15 cellular contexts compared by ENCODE assay signal in the genomic region with DNA sequence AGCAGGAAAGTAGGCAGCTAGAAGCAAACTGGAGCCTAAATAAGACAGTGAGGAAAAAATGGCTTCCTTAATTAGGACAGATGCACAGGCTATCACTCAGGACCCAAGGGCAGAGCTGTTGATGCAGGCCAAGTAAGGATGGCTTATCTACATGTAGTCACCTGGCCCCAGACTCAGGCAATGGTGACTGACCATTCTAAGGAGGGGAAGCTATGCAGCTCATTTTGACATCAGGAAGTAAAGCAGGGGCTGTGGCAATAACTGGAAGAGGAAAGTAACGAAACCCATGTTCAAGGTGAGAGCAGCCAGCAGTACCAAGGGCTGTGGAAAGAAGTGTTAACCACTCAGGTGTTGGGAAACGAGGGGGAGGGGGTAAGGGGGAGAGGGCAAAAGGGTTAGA. TPM values are rescaled to one million over a fixed set of nuclear protein-coding genes. Genes with fewer than 3 reads are reported as not detected.
A peak's percentile ranks its signal among the peaks of the same experiment; 100 is the strongest.
DNase-seq lines count a peak whose midpoint lies in the region; ATAC-seq and TF ChIP-seq lines count a peak whose summit lies in the region.
"Had no signal": no experiment of that assay in that cellular context is flagged by ENCODE, and none has a peak within 500 bp of the region (broad histone marks: within the 10 kb centered on the region; RNA-seq: fewer than 3 reads in every experiment).

No MANE protein-coding gene starts in this region.

- intact Hi-C loops in cardiac septum (cut with DNase I) = loop anchor here (2.0 kb wide), 1 partner anchor 107 kb away; no protein-coding TSS in a partner anchor

- H3K27ac Mint-ChIP-seq in chondrocyte (ENCODE audit: unreplicated experiment) = peak overlapping the region; percentile 41
- H3K27ac Mint-ChIP-seq in stimulated activated naive B cell treated with anti-CD40 and anti-IgM and Interleukin-4, amounts not matched to agents 10 μg/mL and 1 μg/mL and 100 μg/mL, for 72 hours = peak overlapping the region; percentile 3

- no peaks in the 10 kb centered on the region for H3K36me3 ChIP-seq in cardiac muscle cell

- no peaks in the 10 kb centered on the region for H3K4me1 ChIP-seq in cardiac muscle cell (ENCODE audit: low read depth)

- H3K4me1 Mint-ChIP-seq in chondrocyte (ENCODE audit: low read depth) = no peaks in the 10 kb centered on the region
- H3K4me1 Mint-ChIP-seq in stimulated activated naive B cell treated with anti-CD40 and anti-IgM and Interleukin-4, amounts not matched to agents 10 μg/mL and 1 μg/mL and 100 μg/mL, for 72 hours = peaks cover 6 to 15% of the 10 kb centered on the region in 2 donors

- H3K9me3 Mint-ChIP-seq in chondrocyte (ENCODE audit: low read depth) = no peaks in the 10 kb centered on the region
- H3K9me3 Mint-ChIP-seq in stimulated activated naive B cell treated with anti-CD40 and anti-IgM and Interleukin-4, amounts not matched to agents 10 μg/mL and 1 μg/mL and 100 μg/mL, for 72 hours = no peaks in the 10 kb centered on the region

- H3K36me3 Mint-ChIP-seq in chondrocyte (ENCODE audit: low read depth) = peaks cover 8% of the 10 kb centered on the region
- peaks cover 19 to 22% of the 10 kb centered on the region in 2 donors for H3K36me3 Mint-ChIP-seq in stimulated activated naive B cell treated with anti-CD40 and anti-IgM and Interleukin-4, amounts not matched to agents 10 μg/mL and 1 μg/mL and 100 μg/mL, for 72 hours

- TF ChIP-seq CTCF in cardiac muscle cell (IDR thresholded peaks at IDR 0.05; ENCODE audit: low read depth, low read length) (no peak), chondrocyte (IDR thresholded peaks at IDR 0.05) (no peak)

- no peaks in the 10 kb centered on the region for H3K27me3 ChIP-seq in cardiac muscle cell

- H3K4me3 ChIP-seq in cardiac muscle cell = no peak overlapping the region

- peak overlapping the region; percentile 32 for H3K27ac ChIP-seq in cardiac muscle cell
- H3K27ac ChIP-seq: 22Rv1 had no signal

- ATAC-seq in stimulated activated naive B cell treated with anti-CD40 and anti-IgM and Interleukin-4, amounts not matched to agents 10 μg/mL and 1 μg/mL and 100 μg/mL, for 72 hours (replicated peaks) = no peak
- ATAC-seq: Panc1 had no signal

- H3K27me3 Mint-ChIP-seq in chondrocyte (ENCODE audit: low read depth) = no peaks in the 10 kb centered on the region
- H3K27me3 Mint-ChIP-seq in stimulated activated naive B cell treated with anti-CD40 and anti-IgM and Interleukin-4, amounts not matched to agents 10 μg/mL and 1 μg/mL and 100 μg/mL, for 72 hours = no peaks in the 10 kb centered on the region

- peak; percentile 12 for DNase-seq in DMS53 (lab: John Stamatoyannopoulos, UW)
- no peak for DNase-seq in DMS53 treated with DMSO at 0.1 percent for 48 hours (lab: John Stamatoyannopoulos, UW; ENCODE audit: unreplicated experiment)
- no peak for DNase-seq in cardiac muscle cell (ENCODE audit: low read depth in 1 of 2, low spot score in 1 of 2)
- DNase-seq in cardiac septum (ENCODE audit: low spot score) = no peak
- DNase-seq in chondrocyte (ENCODE audit: low spot score) = no peak
- no peak for DNase-seq in stimulated activated naive B cell treated with anti-CD40 and anti-IgM and Interleukin-4, amounts not matched to agents 10 μg/mL and 1 μg/mL and 100 μg/mL, for 72 hours
- DNase-seq in HuH-7 (ENCODE audit: low spot score) = no peak
- no peak for DNase-seq in HK-2 (ENCODE audit: unreplicated experiment)
- DNase-seq: NCI-H1436, NCI-H2029 treated with DMSO at 0.1 percent for 48 hours, NCI-H526, Right ventricle myocardium superior had no signal

- H3K4me3 Mint-ChIP-seq in chondrocyte (ENCODE audit: unreplicated experiment) = no peak overlapping the region
- no peak overlapping the region for H3K4me3 Mint-ChIP-seq in stimulated activated naive B cell treated with anti-CD40 and anti-IgM and Interleukin-4, amounts not matched to agents 10 μg/mL and 1 μg/mL and 100 μg/mL, for 72 hours

- H3K9me3 ChIP-seq in cardiac muscle cell (ENCODE audit: low read depth) = no peaks in the 10 kb centered on the region

RNA-seq across cellular contexts. Expression of a gene that starts 16.2 kb away (rescaled TPM):
- total RNA-seq in cardiac muscle cell (39.6 and 40.1 TPM in 2 replicates), cardiac septum (26.2 TPM), chondrocyte (16.8 to 21.3 TPM (median 17.2 TPM) in 3 replicates)
- 31.7 and 40.8 TPM in 2 replicates for polyA plus RNA-seq in cardiac muscle cell

RNA-seq across cellular contexts. Expression of a gene that starts 16.8 kb away (rescaled TPM):
- total RNA-seq in cardiac muscle cell (54.7 and 107 TPM in 2 replicates), cardiac septum (29.0 TPM), chondrocyte (32.4 to 38.2 TPM (median 37.9 TPM) in 3 replicates)
- 38.3 and 42.2 TPM in 2 replicates for polyA plus RNA-seq in cardiac muscle cell

RNA-seq across cellular contexts. Expression of a gene that starts 46.3 kb away (rescaled TPM):
- total RNA-seq in cardiac muscle cell = not detected in 2 replicates
- polyA plus RNA-seq in cardiac muscle cell = not detected in 2 replicates
- 1.6 TPM for total RNA-seq in cardiac septum
- total RNA-seq in chondrocyte = 0.22 TPM in 1 of 3 replicates, not detected in the others
- total RNA-seq: H4 had no signal
